In genomic region chr1:225319951-225320350, GRCh38 we compare ENCODE assay signal across 9 cellular contexts.
"Had no signal": no experiment of that assay in that cellular context is flagged by ENCODE, and none has a peak within 500 bp of the region (broad histone marks: within the 10 kb centered on the region; RNA-seq: fewer than 3 reads in every experiment).

No MANE protein-coding gene starts in this region.

- H3K27ac ChIP-seq: brain microvascular endothelial cell, dorsolateral prefrontal cortex, esophagus muscularis mucosa, gastrocnemius medialis, parathyroid adenoma, thyroid gland, vagina had no signal

- H2AFZ ChIP-seq: parathyroid adenoma had no signal

- H3K36me3 ChIP-seq: brain microvascular endothelial cell, esophagus muscularis mucosa, gastrocnemius medialis, thyroid gland, vagina had no signal

- H3K4me3 ChIP-seq: dorsolateral prefrontal cortex, esophagus muscularis mucosa, gastrocnemius medialis, thyroid gland, vagina had no signal

- DNase-seq: brain microvascular endothelial cell; dorsolateral prefrontal cortex; gastrocnemius medialis; retina; stimulated activated CD4-positive, alpha-beta T cell treated with anti-CD3 and anti-CD28 coated beads, Interleukin-4, amount 100 ng/mL, for 4 hours; thyroid gland had no signal

- H3K9me3 ChIP-seq: esophagus muscularis mucosa, gastrocnemius medialis, thyroid gland, vagina had no signal

- H3K79me2 ChIP-seq: parathyroid adenoma had no signal

- H3K27me3 ChIP-seq: brain microvascular endothelial cell, esophagus muscularis mucosa, gastrocnemius medialis, thyroid gland, vagina had no signal

- H3K9ac ChIP-seq: parathyroid adenoma had no signal

- H3K4me1 ChIP-seq: esophagus muscularis mucosa, gastrocnemius medialis, parathyroid adenoma, thyroid gland, vagina had no signal
